ENCODE assay signal across 26 cellular contexts in the genomic region with DNA sequence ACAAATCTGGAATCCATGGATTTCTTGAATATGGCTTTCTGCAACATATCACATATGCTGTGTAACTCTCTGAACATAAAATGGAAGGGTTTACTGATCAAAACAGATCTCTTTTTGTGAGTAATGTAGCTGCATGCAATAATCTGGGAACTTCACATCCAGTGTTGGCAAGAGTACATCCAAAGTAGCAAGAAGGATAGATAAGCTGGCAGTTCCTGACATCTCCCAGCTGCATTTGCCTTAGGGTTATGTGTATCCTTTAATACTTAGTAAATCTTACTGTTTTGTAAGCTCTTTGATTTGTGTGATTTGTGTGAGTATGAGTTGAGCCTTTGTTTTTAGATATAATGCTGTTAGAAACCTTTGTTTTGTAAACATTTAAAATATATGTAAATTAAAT.
"Had no signal": no experiment of that assay in that cellular context is flagged by ENCODE, and none has a peak within 500 bp of the region (broad histone marks: within the 10 kb centered on the region; RNA-seq: fewer than 3 reads in every experiment).

No MANE protein-coding gene starts in this region.

- DNase-seq: activated CD4-positive, alpha-beta T cell treated with anti-CD3 and anti-CD28 coated beads for 48 hours; activated CD4-positive, alpha-beta T cell treated with anti-CD3 and anti-CD28 coated beads, Interleukin-2, amount 50 U/mL, for 4 hours; activated CD4-positive, CD25-positive, alpha-beta regulatory T cell treated with anti-CD3 and anti-CD28 coated beads, Interleukin-2, amount 50 U/mL, for 72 hours; activated CD8-positive, alpha-beta memory T cell treated with anti-CD3 and anti-CD28 coated beads, Interleukin-2, amount 50 U/mL, for 48 hours; activated CD8-positive, alpha-beta T cell treated with anti-CD3 and anti-CD28 coated beads, Interleukin-2, amount 10 ng/mL, durations not matched to agents 7 days and 5 days; activated naive CD4-positive, alpha-beta T cell treated with anti-CD3 and anti-CD28 coated beads, Interleukin-2, amount 50 U/mL, for 16 hours; activated naive CD8-positive, alpha-beta T cell treated with anti-CD3 and anti-CD28 coated beads, Interleukin-2, amount 10 ng/mL, durations not matched to agents 7 days and 5 days; activated T-cell treated with anti-CD3 and anti-CD28 coated beads, Interleukin-2, amount 50 U/mL, for 1 hour; adrenal gland; aorta; Karpas-422; MM.1S; NCI-H1048; NCI-H1417; NCI-H2029 treated with DMSO at 0.1 percent for 48 hours; NCI-H345; NCI-H510A; NCI-H526 treated with DMSO at 0.1 percent for 48 hours; NK-92 treated with Interleukin-12 subunit alpha and Interleukin-12 subunit beta, amount 100 ng/mL, for 24 hours; OCI-M1; RPMI8226; SHP77 had no signal

- ATAC-seq: activated CD8-positive, alpha-beta T cell treated with anti-CD3 and anti-CD28 coated beads, Interleukin-2, amount 10 ng/mL, durations not matched to agents 7 days and 5 days; K562; Panc1; WTC11 had no signal

- H3K4me1 ChIP-seq: adrenal gland, breast epithelium had no signal

- H3K4me3 ChIP-seq: adrenal gland, breast epithelium, K562 had no signal

- H3K36me3 ChIP-seq: adrenal gland, breast epithelium had no signal

- H3K27me3 ChIP-seq: adrenal gland, breast epithelium had no signal

- H3K9me3 ChIP-seq: adrenal gland, breast epithelium had no signal

- H3K27ac ChIP-seq: adrenal gland, breast epithelium had no signal
